In the genomic region with DNA sequence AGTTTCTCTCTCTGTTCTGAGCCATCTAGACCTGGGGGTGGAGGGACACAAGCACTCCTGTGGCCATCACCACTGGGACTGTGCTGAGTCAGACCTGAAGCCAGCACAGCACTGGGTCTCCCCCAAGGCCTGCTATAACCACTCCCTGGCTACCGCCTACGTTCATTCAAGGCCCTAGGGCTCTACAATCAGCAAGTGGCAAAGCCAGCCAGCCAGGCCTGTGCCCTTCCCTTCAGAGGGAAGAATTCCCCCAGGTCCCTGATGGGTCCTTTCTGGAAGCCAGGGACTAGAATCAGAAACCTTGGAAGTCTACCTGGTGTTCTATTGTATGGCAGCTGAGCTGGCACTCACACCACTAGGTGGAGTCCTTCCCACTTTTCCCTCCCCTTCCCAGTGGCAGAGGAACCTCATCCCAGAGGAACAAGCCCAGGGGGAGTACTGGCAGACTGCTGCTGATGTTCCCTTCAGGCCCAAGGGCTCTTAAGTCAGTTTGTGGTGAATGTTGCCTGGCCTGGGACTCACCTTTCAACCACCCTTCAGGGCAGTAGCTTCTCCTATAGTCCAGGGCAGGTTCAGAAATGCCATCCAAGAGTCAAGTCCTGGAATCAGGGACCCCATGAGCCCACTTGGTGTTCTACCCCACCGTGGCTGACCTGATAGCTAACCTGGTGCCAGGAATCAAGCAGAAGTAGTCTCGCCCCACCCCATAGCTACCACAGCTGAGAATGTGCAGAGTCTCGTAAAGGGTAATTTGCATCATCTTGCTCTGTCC, we compare ENCODE assay signal across 8 cellular contexts. TPM values are rescaled to one million over a fixed set of nuclear protein-coding genes. Genes with fewer than 3 reads are reported as not detected.
A peak's percentile ranks its signal among the peaks of the same experiment; 100 is the strongest.
DNase-seq lines count a peak whose midpoint lies in the region; ATAC-seq and TF ChIP-seq lines count a peak whose summit lies in the region.

No MANE protein-coding gene starts in this region.

- POLR2A ChIA-PET in activated CD4-positive, alpha-beta T cell treated with anti-CD3 and anti-CD28 coated beads, Interleukin-2, amount 10 ng/mL, durations not matched to agents 7 days and 5 days (lab: Charles Lee) = no interaction called here

- H3K27ac Mint-ChIP-seq in activated CD4-positive, alpha-beta T cell treated with anti-CD3 and anti-CD28 coated beads, Interleukin-2, amount 10 ng/mL, durations not matched to agents 24 days and 14 days = peak overlapping the region; percentile 35
- no peak overlapping the region for H3K27ac Mint-ChIP-seq in activated CD4-positive, alpha-beta T cell treated with anti-CD3 and anti-CD28 coated beads, Interleukin-2, amount 10 ng/mL, durations not matched to agents 7 days and 5 days

- no peaks in the 10 kb centered on the region for H3K27me3 Mint-ChIP-seq in activated CD4-positive, alpha-beta T cell treated with anti-CD3 and anti-CD28 coated beads, Interleukin-2, amount 10 ng/mL, durations not matched to agents 24 days and 14 days
- no peaks in the 10 kb centered on the region for H3K27me3 Mint-ChIP-seq in activated CD4-positive, alpha-beta T cell treated with anti-CD3 and anti-CD28 coated beads, Interleukin-2, amount 10 ng/mL, durations not matched to agents 7 days and 5 days

- H3K9me2 ChIP-seq in Karpas-422 (replicated peaks; ENCODE audit: insufficient read depth, low read length) = no peaks in the 10 kb centered on the region

- H3K9me3 Mint-ChIP-seq in activated CD4-positive, alpha-beta T cell treated with anti-CD3 and anti-CD28 coated beads, Interleukin-2, amount 10 ng/mL, durations not matched to agents 24 days and 14 days = no peaks in the 10 kb centered on the region
- peaks cover 2% of the 10 kb centered on the region for H3K9me3 Mint-ChIP-seq in activated CD4-positive, alpha-beta T cell treated with anti-CD3 and anti-CD28 coated beads, Interleukin-2, amount 10 ng/mL, durations not matched to agents 7 days and 5 days

- H3K36me3 ChIP-seq in Karpas-422 (ENCODE audit: insufficient read depth, low read length) = no peaks in the 10 kb centered on the region

- H3K4me3 ChIP-seq in coronary artery = no peak overlapping the region
- no peak overlapping the region for H3K4me3 ChIP-seq in Karpas-422 (ENCODE audit: low read length)

- H2AFZ ChIP-seq in Karpas-422 (ENCODE audit: low read length) = no peak overlapping the region

- H3K4me1 ChIP-seq in Karpas-422 (ENCODE audit: low read length) = no peaks in the 10 kb centered on the region

- no peaks in the 10 kb centered on the region for H3K36me3 Mint-ChIP-seq in activated CD4-positive, alpha-beta T cell treated with anti-CD3 and anti-CD28 coated beads, Interleukin-2, amount 10 ng/mL, durations not matched to agents 24 days and 14 days (ENCODE audit: low read depth)
- peaks cover 6% of the 10 kb centered on the region for H3K36me3 Mint-ChIP-seq in activated CD4-positive, alpha-beta T cell treated with anti-CD3 and anti-CD28 coated beads, Interleukin-2, amount 10 ng/mL, durations not matched to agents 7 days and 5 days (ENCODE audit: low read depth)

- H3K79me2 ChIP-seq in Karpas-422 (ENCODE audit: low read length) = no peaks in the 10 kb centered on the region

- ATAC-seq in GM21529 (IDR thresholded peaks at IDR 0.05; ENCODE audit: unreplicated experiment) = peak; percentile 80

- no peak for DNase-seq in activated CD4-positive, alpha-beta T cell treated with anti-CD3 and anti-CD28 coated beads, Interleukin-2, amount 10 ng/mL, durations not matched to agents 24 days and 14 days
- no peak for DNase-seq in activated CD4-positive, alpha-beta T cell treated with anti-CD3 and anti-CD28 coated beads, Interleukin-2, amount 10 ng/mL, durations not matched to agents 7 days and 5 days
- peak; percentile 34 for DNase-seq in NCI-H226
- DNase-seq in fibroblast of gingiva (ENCODE audit: low read depth) = peak; percentile 7
- peak; percentile 44 for DNase-seq in stimulated activated CD8-positive, alpha-beta memory T cell treated with anti-CD3 and anti-CD28 coated beads, Interleukin-4, amount 100 ng/mL, for 48 hours
- no peak for DNase-seq in coronary artery (ENCODE audit: low spot score)
- DNase-seq in Karpas-422 = no peak

- H3K27me3 ChIP-seq in Karpas-422 (ENCODE audit: low read length) = no peaks in the 10 kb centered on the region

- H3K9me3 ChIP-seq in Karpas-422 (ENCODE audit: low read length) = no peaks in the 10 kb centered on the region

- no peak overlapping the region for H3K9ac ChIP-seq in Karpas-422 (ENCODE audit: low read length)

- no peaks in the 10 kb centered on the region for H4K20me1 ChIP-seq in Karpas-422 (ENCODE audit: insufficient read depth, low read depth, low read length)

- peaks cover 4% of the 10 kb centered on the region for H3K4me1 Mint-ChIP-seq in activated CD4-positive, alpha-beta T cell treated with anti-CD3 and anti-CD28 coated beads, Interleukin-2, amount 10 ng/mL, durations not matched to agents 24 days and 14 days
- H3K4me1 Mint-ChIP-seq in activated CD4-positive, alpha-beta T cell treated with anti-CD3 and anti-CD28 coated beads, Interleukin-2, amount 10 ng/mL, durations not matched to agents 7 days and 5 days = no peaks in the 10 kb centered on the region

- no peak overlapping the region for H3K4me3 Mint-ChIP-seq in activated CD4-positive, alpha-beta T cell treated with anti-CD3 and anti-CD28 coated beads, Interleukin-2, amount 10 ng/mL, durations not matched to agents 24 days and 14 days
- no peak overlapping the region for H3K4me3 Mint-ChIP-seq in activated CD4-positive, alpha-beta T cell treated with anti-CD3 and anti-CD28 coated beads, Interleukin-2, amount 10 ng/mL, durations not matched to agents 7 days and 5 days

- intact Hi-C loops in activated CD4-positive, alpha-beta T cell treated with anti-CD3 and anti-CD28 coated beads, Interleukin-2, amount 10 ng/mL, durations not matched to agents 24 days and 14 days (cut with micrococcal nuclease) = no loop called here

- no peak overlapping the region for H3K27ac ChIP-seq in coronary artery
- no peak overlapping the region for H3K27ac ChIP-seq in Karpas-422 (ENCODE audit: low read length)

- CTCF ChIA-PET in activated CD4-positive, alpha-beta T cell treated with anti-CD3 and anti-CD28 coated beads, Interleukin-2, amount 10 ng/mL, durations not matched to agents 7 days and 5 days (lab: Charles Lee) = no interaction called here

- no peak for TF ChIP-seq CTCF in coronary artery (IDR thresholded peaks at IDR 0.05)

- no peak overlapping the region for H3K4me2 ChIP-seq in Karpas-422 (ENCODE audit: low read depth, low read length, poor library complexity, severe bottlenecking)

RNA-seq across cellular contexts. Expression of gene JMY, which starts 20.0 kb away (rescaled TPM):
- total RNA-seq in activated CD4-positive, alpha-beta T cell treated with anti-CD3 and anti-CD28 coated beads, Interleukin-2, amount 10 ng/mL, durations not matched to agents 24 days and 14 days = 4.5 and 5.6 TPM in 2 replicates
- 1 to 10 TPM; 4.5 to 4.8 TPM for total RNA-seq in activated CD4-positive, alpha-beta T cell treated with anti-CD3 and anti-CD28 coated beads, Interleukin-2, amount 10 ng/mL, durations not matched to agents 7 days and 5 days
- not detected in 2 replicates for total RNA-seq in Karpas-422 (2014; rRNA removed; shearing (Covaris generic); ENCODE audit: low replicate concordance)

Comparison
In these comparisons a context has a peak if more than half of its experiments do, and no peak if none do; other contexts are left out.
1. DNase-seq: peak in NCI-H226 (single experiment), fibroblast of gingiva (single experiment) and stimulated activated CD8-positive, alpha-beta memory T cell treated with anti-CD3 and anti-CD28 coated beads, Interleukin-4, amount 100 ng/mL, for 48 hours (single experiment); none in activated CD4-positive, alpha-beta T cell treated with anti-CD3 and anti-CD28 coated beads, Interleukin-2, amount 10 ng/mL, durations not matched to agents 24 days and 14 days (single experiment), activated CD4-positive, alpha-beta T cell treated with anti-CD3 and anti-CD28 coated beads, Interleukin-2, amount 10 ng/mL, durations not matched to agents 7 days and 5 days (single experiment), coronary artery (single experiment) and Karpas-422 (single experiment).